ENCODE assay signal across 1 cellular context in genomic region chr11:24900960-24901549, GRCh38.
TF ChIP-seq lines count a peak whose summit lies in the region.

No MANE protein-coding gene starts in this region.

TF ChIP-seq in SK-N-SH, 30 proteins besides CTCF, POLR2A, EP300 and RAD21 (continued from another document):
- TF ChIP-seq, protein P1, sequence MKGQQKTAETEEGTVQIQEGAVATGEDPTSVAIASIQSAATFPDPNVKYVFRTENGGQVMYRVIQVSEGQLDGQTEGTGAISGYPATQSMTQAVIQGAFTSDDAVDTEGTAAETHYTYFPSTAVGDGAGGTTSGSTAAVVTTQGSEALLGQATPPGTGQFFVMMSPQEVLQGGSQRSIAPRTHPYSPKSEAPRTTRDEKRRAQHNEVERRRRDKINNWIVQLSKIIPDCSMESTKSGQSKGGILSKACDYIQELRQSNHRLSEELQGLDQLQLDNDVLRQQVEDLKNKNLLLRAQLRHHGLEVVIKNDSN (IDR thresholded peaks at IDR 0.05; ENCODE audit: borderline replicate concordance, low read depth): no peak
- TF ChIP-seq RFX5 (IDR thresholded peaks at IDR 0.05; ENCODE audit: low read length): no peak
- TF ChIP-seq FOXM1 (IDR thresholded peaks at IDR 0.05; ENCODE audit: low read depth): no peak
- TF ChIP-seq RXRA (IDR thresholded peaks at IDR 0.05; ENCODE audit: borderline replicate concordance, low read depth): no peak
- no peak for TF ChIP-seq ELF1 (IDR thresholded peaks at IDR 0.05)
- TF ChIP-seq SMC3 (IDR thresholded peaks at IDR 0.05; ENCODE audit: low read depth, low read length): no peak
- no peak for TF ChIP-seq REST (IDR thresholded peaks at IDR 0.05; ENCODE audit: low read depth, low read length)
- no peak for TF ChIP-seq FOXJ3 (CRISPR knock-in tag; IDR thresholded peaks at IDR 0.05)
- TF ChIP-seq, protein P2, sequence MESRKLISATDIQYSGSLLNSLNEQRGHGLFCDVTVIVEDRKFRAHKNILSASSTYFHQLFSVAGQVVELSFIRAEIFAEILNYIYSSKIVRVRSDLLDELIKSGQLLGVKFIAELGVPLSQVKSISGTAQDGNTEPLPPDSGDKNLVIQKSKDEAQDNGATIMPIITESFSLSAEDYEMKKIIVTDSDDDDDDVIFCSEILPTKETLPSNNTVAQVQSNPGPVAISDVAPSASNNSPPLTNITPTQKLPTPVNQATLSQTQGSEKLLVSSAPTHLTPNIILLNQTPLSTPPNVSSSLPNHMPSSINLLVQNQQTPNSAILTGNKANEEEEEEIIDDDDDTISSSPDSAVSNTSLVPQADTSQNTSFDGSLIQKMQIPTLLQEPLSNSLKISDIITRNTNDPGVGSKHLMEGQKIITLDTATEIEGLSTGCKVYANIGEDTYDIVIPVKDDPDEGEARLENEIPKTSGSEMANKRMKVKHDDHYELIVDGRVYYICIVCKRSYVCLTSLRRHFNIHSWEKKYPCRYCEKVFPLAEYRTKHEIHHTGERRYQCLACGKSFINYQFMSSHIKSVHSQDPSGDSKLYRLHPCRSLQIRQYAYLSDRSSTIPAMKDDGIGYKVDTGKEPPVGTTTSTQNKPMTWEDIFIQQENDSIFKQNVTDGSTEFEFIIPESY (IDR thresholded peaks at IDR 0.05; ENCODE audit: borderline replicate concordance, low read depth): no peak
- no peak for TF ChIP-seq MXI1 (IDR thresholded peaks at IDR 0.05; ENCODE audit: low read depth, low read length)
- no peak for TF ChIP-seq GABPA (IDR thresholded peaks at IDR 0.05; ENCODE audit: low read depth)
- no peak for TF ChIP-seq TCF12 (IDR thresholded peaks at IDR 0.05)
- no peak for TF ChIP-seq USF2 (IDR thresholded peaks at IDR 0.05; ENCODE audit: borderline replicate concordance, low read depth, low read length)
- TF ChIP-seq, protein P3, sequence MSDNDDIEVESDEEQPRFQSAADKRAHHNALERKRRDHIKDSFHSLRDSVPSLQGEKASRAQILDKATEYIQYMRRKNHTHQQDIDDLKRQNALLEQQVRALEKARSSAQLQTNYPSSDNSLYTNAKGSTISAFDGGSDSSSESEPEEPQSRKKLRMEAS (IDR thresholded peaks at IDR 0.05; ENCODE audit: low read depth): no peak
